Comparison of ENCODE assay signal across 9 cellular contexts in genomic region chr7:80722596-80723141, GRCh38.
A peak's percentile ranks its signal among the peaks of the same experiment; 100 is the strongest.
DNase-seq lines count a peak whose midpoint lies in the region; ATAC-seq and TF ChIP-seq lines count a peak whose summit lies in the region.
"Had no signal": no experiment of that assay in that cellular context is flagged by ENCODE, and none has a peak within 500 bp of the region (broad histone marks: within the 10 kb centered on the region; RNA-seq: fewer than 3 reads in every experiment).

No MANE protein-coding gene starts in this region.

- H3K27ac Mint-ChIP-seq in nephron = peak overlapping the region; percentile 14 to 72 (median 54)
- H3K27ac Mint-ChIP-seq in naive thymus-derived CD8-positive, alpha-beta T cell = no peak overlapping the region

- POLR2A ChIA-PET in naive thymus-derived CD8-positive, alpha-beta T cell (lab: Charles Lee) = no interaction called here

- H3K36me3 Mint-ChIP-seq in nephron (ENCODE audit: low read depth) = no peaks in the 10 kb centered on the region
- no peaks in the 10 kb centered on the region for H3K36me3 Mint-ChIP-seq in naive thymus-derived CD8-positive, alpha-beta T cell

- peaks cover 47% of the 10 kb centered on the region for H3K4me1 Mint-ChIP-seq in nephron
- H3K4me1 Mint-ChIP-seq in naive thymus-derived CD8-positive, alpha-beta T cell = no peaks in the 10 kb centered on the region

- H3K27me3 Mint-ChIP-seq in nephron (ENCODE audit: low read depth) = peaks cover 3% of the 10 kb centered on the region
- H3K27me3 Mint-ChIP-seq in naive thymus-derived CD8-positive, alpha-beta T cell = peaks cover 0 to 5% (median 0%) of the 10 kb centered on the region in 5 donors

- no peak overlapping the region for H3K4me3 Mint-ChIP-seq in nephron
- no peak overlapping the region for H3K4me3 Mint-ChIP-seq in naive thymus-derived CD8-positive, alpha-beta T cell

- H3K4me3 ChIP-seq in epithelial cell of proximal tubule (ENCODE audit: low read depth, low read length) = peak overlapping the region; percentile 5
- H3K4me3 ChIP-seq: K562 had no signal

- H3K9me3 Mint-ChIP-seq in nephron = peaks cover 3% of the 10 kb centered on the region
- peaks cover 0 to 3% (median 0%) of the 10 kb centered on the region in 9 donors for H3K9me3 Mint-ChIP-seq in naive thymus-derived CD8-positive, alpha-beta T cell

- DNase-seq in AG09319 (ENCODE audit: extremely low read depth, low read depth) (peak; percentile 89), NOMO-1 treated with dmso at 0.1 percent for 144 hours (lab: John Stamatoyannopoulos, UW; ENCODE audit: unreplicated experiment) (peak; percentile 66), epithelial cell of proximal tubule (ENCODE audit: low read depth) (peak; percentile 99), NCI-H446 treated with DMSO at 0.1 percent for 48 hours (lab: John Stamatoyannopoulos, UW) (no peak)
- no peak for DNase-seq in naive thymus-derived CD8-positive, alpha-beta T cell

- TF ChIP-seq CTCF in AG09319 (IDR thresholded peaks at IDR 0.05; ENCODE audit: low read depth, low read length) (no peak), epithelial cell of proximal tubule (conservative IDR thresholded peaks at IDR 0.05; ENCODE audit: low read depth, low read length) (no peak), nephron (IDR thresholded peaks at IDR 0.05; ENCODE audit: unreplicated experiment in 3 of 3) (no peak)

- ATAC-seq in naive thymus-derived CD8-positive, alpha-beta T cell = no peak
- ATAC-seq in GM19351 (IDR thresholded peaks at IDR 0.05; ENCODE audit: unreplicated experiment) = no peak
- ATAC-seq in GM21723 (IDR thresholded peaks at IDR 0.05; ENCODE audit: unreplicated experiment) = no peak
- ATAC-seq: K562 had no signal

Comparison
In these comparisons a context has a peak if more than half of its experiments do, and no peak if none do; other contexts are left out.
1. DNase-seq: peak in AG09319 (single experiment), NOMO-1 treated with dmso at 0.1 percent for 144 hours (single experiment) and epithelial cell of proximal tubule (single experiment); none in naive thymus-derived CD8-positive, alpha-beta T cell (0 of 10) and NCI-H446 treated with DMSO at 0.1 percent for 48 hours (single experiment).
2. H3K27ac Mint-ChIP-seq: peak in nephron (3 of 3); none in naive thymus-derived CD8-positive, alpha-beta T cell (0 of 10).